Comparison of ENCODE assay signal across 10 cellular contexts in the genomic region with DNA sequence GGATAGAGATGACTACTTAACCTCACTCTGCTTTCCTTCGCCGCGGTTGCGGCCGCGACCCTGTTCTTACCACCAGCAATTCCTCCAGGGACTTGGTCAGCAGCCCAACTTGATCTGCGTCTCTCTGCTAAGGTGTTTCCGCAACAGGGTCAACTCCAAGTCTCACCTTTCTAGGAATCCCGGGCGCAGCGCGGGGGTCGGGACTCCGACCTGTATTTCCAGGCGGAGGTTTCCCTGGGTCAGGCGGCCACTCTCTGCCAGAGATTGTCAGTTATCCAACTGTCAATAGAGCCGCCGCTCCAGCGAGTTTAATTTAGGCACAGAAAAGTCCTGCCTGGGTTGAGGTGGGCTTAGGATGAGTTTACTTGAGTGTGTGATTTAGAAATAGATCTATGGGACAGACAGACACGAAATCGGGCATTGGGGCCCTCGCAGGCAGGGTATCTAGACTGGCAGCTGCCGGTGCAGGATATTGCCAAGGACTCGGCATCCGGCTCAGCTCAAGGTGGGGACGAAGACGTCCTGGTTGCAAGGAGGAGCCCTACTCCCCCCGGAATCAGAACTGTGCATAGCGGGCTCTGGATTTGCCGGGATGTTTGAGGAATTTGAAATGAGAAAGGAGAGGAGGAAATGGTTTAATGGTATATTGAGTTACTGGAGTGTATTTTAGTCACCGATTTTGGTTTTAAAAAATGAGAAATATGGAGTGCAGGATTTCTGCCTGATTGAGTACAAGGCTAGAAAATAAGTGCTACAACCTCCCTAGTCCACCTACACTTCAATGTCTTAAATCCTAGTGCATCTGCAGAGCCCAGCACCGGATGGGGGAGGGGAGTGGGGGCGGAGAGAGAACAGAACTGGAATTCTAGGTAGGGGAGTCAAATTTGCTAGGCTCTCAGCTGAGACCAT. TPM values are rescaled to one million over a fixed set of nuclear protein-coding genes. Genes with fewer than 3 reads are reported as not detected.
DNase-seq lines count a peak whose midpoint lies in the region; ATAC-seq and TF ChIP-seq lines count a peak whose summit lies in the region.
"Had no signal": no experiment of that assay in that cellular context is flagged by ENCODE, and none has a peak within 500 bp of the region (broad histone marks: within the 10 kb centered on the region; RNA-seq: fewer than 3 reads in every experiment).

No MANE protein-coding gene starts in this region.

- peak overlapping the region; percentile 6 for H3K27ac Mint-ChIP-seq in activated naive CD8-positive, alpha-beta T cell
- H3K27ac Mint-ChIP-seq in activated naive CD8-positive, alpha-beta T cell treated with anti-CD3 and anti-CD28 coated beads for 36 hours, result no peak overlapping the region
- no peak overlapping the region for H3K27ac Mint-ChIP-seq in stimulated activated effector memory CD8-positive, alpha-beta T cell treated with anti-CD3 and anti-CD28 coated beads, Interleukin-12 subunit alpha, Interleukin-12 subunit beta, amount 100 ng/mL, for 72 hours

- no peaks in the 10 kb centered on the region for H3K27me3 ChIP-seq in PC-3 (ENCODE audit: low read length)

- H3K4me1 Mint-ChIP-seq in activated naive CD8-positive, alpha-beta T cell (ENCODE audit: low read depth), result peaks cover 4% of the 10 kb centered on the region
- peaks cover 10% of the 10 kb centered on the region for H3K4me1 Mint-ChIP-seq in activated naive CD8-positive, alpha-beta T cell treated with anti-CD3 and anti-CD28 coated beads for 36 hours
- peaks cover 14% of the 10 kb centered on the region for H3K4me1 Mint-ChIP-seq in stimulated activated effector memory CD8-positive, alpha-beta T cell treated with anti-CD3 and anti-CD28 coated beads, Interleukin-12 subunit alpha, Interleukin-12 subunit beta, amount 100 ng/mL, for 72 hours

- H3K9me2 ChIP-seq in PC-3 (replicated peaks; ENCODE audit: low read length), result no peaks in the 10 kb centered on the region

- peaks cover 7% of the 10 kb centered on the region for H3K4me1 ChIP-seq in PC-3 (ENCODE audit: insufficient read depth, low read length)

- no peaks in the 10 kb centered on the region for H3K36me3 ChIP-seq in PC-3 (ENCODE audit: low read depth, low read length)

- ATAC-seq in PC-3 (peak; percentile 84), HG03460 (IDR thresholded peaks at IDR 0.05; ENCODE audit: unreplicated experiment) (no peak)
- ATAC-seq in stimulated activated effector memory CD8-positive, alpha-beta T cell treated with anti-CD3 and anti-CD28 coated beads, Interleukin-12 subunit alpha, Interleukin-12 subunit beta, amount 100 ng/mL, for 72 hours, result no peak

- intact Hi-C loops in PC-3 (cut with micrococcal nuclease), result no loop called here

- H3K4me2 ChIP-seq in PC-3 (ENCODE audit: low read length), result peak overlapping the region; percentile 79

- DNase-seq in activated naive CD8-positive, alpha-beta T cell treated with anti-CD3 and anti-CD28 coated beads for 36 hours, result no peak
- DNase-seq in PC-3 (peak; percentile 33), fibroblast of pulmonary artery (ENCODE audit: low read depth) (no peak), skeletal muscle cell (ENCODE audit: low read depth) (no peak), putamen (ENCODE audit: low spot score) (no peak)
- DNase-seq in stimulated activated effector memory CD8-positive, alpha-beta T cell treated with anti-CD3 and anti-CD28 coated beads, Interleukin-12 subunit alpha, Interleukin-12 subunit beta, amount 100 ng/mL, for 72 hours (ENCODE audit: low spot score in 2 of 2), result no peak
- DNase-seq: central memory CD4-positive, alpha-beta T cell; NCI-H446 treated with DMSO at 0.1 percent for 48 hours had no signal

- H4K20me1 ChIP-seq in PC-3 (ENCODE audit: low read length), result no peaks in the 10 kb centered on the region

- H3K27ac ChIP-seq in PC-3 (ENCODE audit: low read length), result no peak overlapping the region

- peaks cover 16% of the 10 kb centered on the region for H3K36me3 Mint-ChIP-seq in activated naive CD8-positive, alpha-beta T cell
- peaks cover 29% of the 10 kb centered on the region for H3K36me3 Mint-ChIP-seq in activated naive CD8-positive, alpha-beta T cell treated with anti-CD3 and anti-CD28 coated beads for 36 hours
- H3K36me3 Mint-ChIP-seq in stimulated activated effector memory CD8-positive, alpha-beta T cell treated with anti-CD3 and anti-CD28 coated beads, Interleukin-12 subunit alpha, Interleukin-12 subunit beta, amount 100 ng/mL, for 72 hours, result peaks cover 20% of the 10 kb centered on the region

- POLR2A ChIA-PET in PC-3 (lab: Charles Lee; ENCODE audit: unreplicated experiment), result no interaction called here

- no TSS peak for BruUV-seq in PC-3 (replicated peaks; lab: Mats Ljungman, UMichigan)

- H3K9ac ChIP-seq in PC-3 (ENCODE audit: low read length), result peak overlapping the region; percentile 20; the same call in 1 of the 2 replicates

- H3K79me2 ChIP-seq in PC-3 (ENCODE audit: low read length), result no peaks in the 10 kb centered on the region

- no peaks in the 10 kb centered on the region for H3K9me3 ChIP-seq in PC-3 (ENCODE audit: low read length)

- TF ChIP-seq CTCF in PC-3 (conservative IDR thresholded peaks at IDR 0.05; ENCODE audit: low read depth, low read length) (no peak), fibroblast of pulmonary artery (IDR thresholded peaks at IDR 0.05; ENCODE audit: low read length, missing control alignments) (no peak)

- CTCF ChIA-PET in PC-3 (lab: Charles Lee), result no interaction called here

- peaks cover 73% of the 10 kb centered on the region for H3K27me3 Mint-ChIP-seq in activated naive CD8-positive, alpha-beta T cell
- peaks cover 95% of the 10 kb centered on the region for H3K27me3 Mint-ChIP-seq in activated naive CD8-positive, alpha-beta T cell treated with anti-CD3 and anti-CD28 coated beads for 36 hours

- H3K4me3 Mint-ChIP-seq in activated naive CD8-positive, alpha-beta T cell, result no peak overlapping the region
- no peak overlapping the region for H3K4me3 Mint-ChIP-seq in activated naive CD8-positive, alpha-beta T cell treated with anti-CD3 and anti-CD28 coated beads for 36 hours
- H3K4me3 Mint-ChIP-seq in stimulated activated effector memory CD8-positive, alpha-beta T cell treated with anti-CD3 and anti-CD28 coated beads, Interleukin-12 subunit alpha, Interleukin-12 subunit beta, amount 100 ng/mL, for 72 hours, result no peak overlapping the region

- H2AFZ ChIP-seq in PC-3 (ENCODE audit: low read length), result peak overlapping the region; percentile 87

- H3K4me3 ChIP-seq in PC-3 (ENCODE audit: low read length) (peak overlapping the region; percentile 73), fibroblast of pulmonary artery (replicated peaks; ENCODE audit: low read depth, low read length) (peak overlapping the region; percentile 6), skeletal muscle cell (ENCODE audit: low read depth, low read length) (peak overlapping the region; percentile 21)

- H3K9me3 Mint-ChIP-seq in activated naive CD8-positive, alpha-beta T cell (ENCODE audit: low read depth), result peaks cover 19% of the 10 kb centered on the region
- H3K9me3 Mint-ChIP-seq in activated naive CD8-positive, alpha-beta T cell treated with anti-CD3 and anti-CD28 coated beads for 36 hours, result peaks cover 51% of the 10 kb centered on the region
- H3K9me3 Mint-ChIP-seq in stimulated activated effector memory CD8-positive, alpha-beta T cell treated with anti-CD3 and anti-CD28 coated beads, Interleukin-12 subunit alpha, Interleukin-12 subunit beta, amount 100 ng/mL, for 72 hours, result peaks cover 20% of the 10 kb centered on the region

- no peaks in the 10 kb centered on the region for H3F3A ChIP-seq in PC-3 (ENCODE audit: low read length, unreplicated experiment)

RNA-seq across cellular contexts. Expression of a gene that starts 23.7 kb away (rescaled TPM):
- not detected for total RNA-seq in activated naive CD8-positive, alpha-beta T cell treated with anti-CD3 and anti-CD28 coated beads for 36 hours
- total RNA-seq in PC-3 (2014; rRNA removed), result not detected in 2 replicates

RNA-seq across cellular contexts. Expression of a gene that starts 40.9 kb away (rescaled TPM):
- under 1 TPM; 0.38 to 0.54 TPM for total RNA-seq in activated naive CD8-positive, alpha-beta T cell treated with anti-CD3 and anti-CD28 coated beads for 36 hours
- total RNA-seq in PC-3 (2014; rRNA removed), result 7.3 and 15.9 TPM in 2 replicates

Comparison
In these comparisons a context has a peak if more than half of its experiments do, and no peak if none do; other contexts are left out.
1. H3K4me3 ChIP-seq: peak in every context shown above with its lines; median percentile 73 in PC-3; 21 in skeletal muscle cell; 6 in fibroblast of pulmonary artery.